8 cellular contexts compared by ENCODE assay signal in the genomic region with DNA sequence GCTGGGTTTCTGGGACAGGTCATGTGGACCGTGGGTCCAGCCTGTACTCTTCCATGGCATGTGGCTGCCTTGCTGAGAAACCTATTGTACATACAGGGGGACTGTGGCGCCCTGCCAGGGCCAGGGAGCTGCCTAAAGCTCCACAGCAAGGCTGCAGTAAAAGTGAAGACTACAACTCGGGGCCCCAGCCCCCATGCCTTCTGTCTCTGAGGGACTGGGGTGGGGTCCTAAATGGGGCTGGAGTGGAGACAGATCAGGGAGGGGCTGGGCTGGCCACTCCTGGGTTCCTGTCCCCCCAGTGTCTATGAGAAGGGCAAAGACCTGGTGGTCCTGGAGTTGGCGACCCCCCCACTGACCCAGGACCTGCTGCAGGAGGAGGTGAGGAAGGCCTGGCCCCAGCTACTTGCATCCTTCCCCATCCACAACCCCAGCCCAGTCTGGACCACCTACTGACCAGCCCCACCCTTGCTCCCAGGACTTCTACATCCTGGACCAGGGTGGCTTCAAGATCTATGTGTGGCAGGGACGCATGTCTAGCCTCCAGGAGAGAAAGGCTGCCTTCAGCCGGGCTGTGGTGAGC. TPM values are rescaled to one million over a fixed set of nuclear protein-coding genes. Genes with fewer than 3 reads are reported as not detected.
DNase-seq lines count a peak whose midpoint lies in the region; ATAC-seq and TF ChIP-seq lines count a peak whose summit lies in the region.

No MANE protein-coding gene starts in this region.

- TF ChIP-seq CTCF in MM.1S (IDR thresholded peaks at IDR 0.05; ENCODE audit: low read length) (no peak), right lobe of liver (IDR thresholded peaks at IDR 0.05) (no peak)

- H3K27me3 Mint-ChIP-seq in stimulated activated naive CD8-positive, alpha-beta T cell treated with anti-CD3 and anti-CD28 coated beads, Interleukin-15, amount 100 ng/mL, for 72 hours = no peaks in the 10 kb centered on the region

- H3K4me3 ChIP-seq in MM.1S (ENCODE audit: low read length) (no peak overlapping the region), adipocyte (ENCODE audit: low read length) (no peak overlapping the region), right lobe of liver (no peak overlapping the region)

- no peak for ATAC-seq in right lobe of liver
- ATAC-seq in stimulated activated naive CD8-positive, alpha-beta T cell treated with anti-CD3 and anti-CD28 coated beads, Interleukin-15, amount 100 ng/mL, for 72 hours = no peak
- no peak for ATAC-seq in HG03159 (IDR thresholded peaks at IDR 0.05; ENCODE audit: unreplicated experiment)

- H3F3A ChIP-seq in MM.1S (ENCODE audit: insufficient read depth, low read length) = 0 out of 2 replicates have a peak, but pooled peaks cover 5% of the 10 kb centered on the region

- no peak for TF ChIP-seq POLR2A in right lobe of liver (IDR thresholded peaks at IDR 0.05)

- no CpG with 5 or more reads among the region's 6 CpGs for WGBS in right lobe of liver (ENCODE audit: insufficient coverage, low coverage, low lambda C conversion rate, missing lambda C conversion rate)

- no peaks in the 10 kb centered on the region for H4K20me1 ChIP-seq in MM.1S (ENCODE audit: insufficient read depth, low read length)

- peak overlapping the region; percentile 95; the same call in 1 of the 2 replicates for H3K4me2 ChIP-seq in MM.1S (ENCODE audit: low read depth, low read length)

- H3K27ac ChIP-seq in MM.1S (ENCODE audit: low read length) (no peak overlapping the region), right lobe of liver (peak overlapping the region in 2 of 3 donors; percentile 80 to 84)

- H3K36me3 ChIP-seq in MM.1S (replicated peaks; ENCODE audit: insufficient read depth, low read length) (no peaks in the 10 kb centered on the region), adipocyte (ENCODE audit: control insufficient read depth, insufficient read depth, low read length, severe bottlenecking) (peaks cover 3% of the 10 kb centered on the region), right lobe of liver (no peaks in the 10 kb centered on the region)

- 0 out of 2 replicates have a peak overlapping the region, but pooled peaks have one; percentile 67 for H3K9ac ChIP-seq in MM.1S (ENCODE audit: low read length)
- peak overlapping the region; percentile 91 for H3K9ac ChIP-seq in adipocyte (ENCODE audit: low read length)

- H2AFZ ChIP-seq in MM.1S (ENCODE audit: low read length) = no peak overlapping the region

- DNase-seq in MM.1S = no peak
- DNase-seq in adipocyte (ENCODE audit: low read depth) = no peak
- DNase-seq in right lobe of liver = peak in 2 of 3 donors; percentile 35 to 58
- no peak for DNase-seq in stimulated activated naive CD8-positive, alpha-beta T cell treated with anti-CD3 and anti-CD28 coated beads, Interleukin-15, amount 100 ng/mL, for 72 hours
- no peak for DNase-seq in DMS114 treated with DMSO at 0.1 percent for 48 hours (lab: John Stamatoyannopoulos, UW; ENCODE audit: unreplicated experiment)
- no peak for DNase-seq in epidermal melanocyte (ENCODE audit: insufficient read length, low spot score)
- no peak for DNase-seq in NCI-H146 treated with DMSO at 0.1 percent for 48 hours (lab: John Stamatoyannopoulos, UW; ENCODE audit: unreplicated experiment)

- H3K9me3 ChIP-seq in MM.1S (replicated peaks; ENCODE audit: insufficient read depth, low read length) = no peaks in the 10 kb centered on the region
- H3K9me3 ChIP-seq in adipocyte (ENCODE audit: control insufficient read depth, low read length) = no peaks in the 10 kb centered on the region
- no peaks in the 10 kb centered on the region for H3K9me3 ChIP-seq in right lobe of liver

- H3K9me3 Mint-ChIP-seq in stimulated activated naive CD8-positive, alpha-beta T cell treated with anti-CD3 and anti-CD28 coated beads, Interleukin-15, amount 100 ng/mL, for 72 hours = no peaks in the 10 kb centered on the region

- H3K79me2 ChIP-seq in MM.1S (ENCODE audit: low read length) = no peaks in the 10 kb centered on the region

- H3K4me1 ChIP-seq in MM.1S (ENCODE audit: low read length) (peaks cover 29% of the 10 kb centered on the region), adipocyte (ENCODE audit: control insufficient read depth, insufficient read depth, low read length) (peaks cover 17% of the 10 kb centered on the region), right lobe of liver (peaks cover 0 to 7% (median 3%) of the 10 kb centered on the region in 4 donors)

- H3K9me2 ChIP-seq in MM.1S (replicated peaks; ENCODE audit: insufficient read depth, low read length) = no peaks in the 10 kb centered on the region

- H3K4me3 Mint-ChIP-seq in stimulated activated naive CD8-positive, alpha-beta T cell treated with anti-CD3 and anti-CD28 coated beads, Interleukin-15, amount 100 ng/mL, for 72 hours = peak overlapping the region; percentile 83

- H3K4me1 Mint-ChIP-seq in stimulated activated naive CD8-positive, alpha-beta T cell treated with anti-CD3 and anti-CD28 coated beads, Interleukin-15, amount 100 ng/mL, for 72 hours = peaks cover 67% of the 10 kb centered on the region

- intact Hi-C loops in right lobe of liver (cut with DNase I) = no loop called here

- H3K27ac Mint-ChIP-seq in stimulated activated naive CD8-positive, alpha-beta T cell treated with anti-CD3 and anti-CD28 coated beads, Interleukin-15, amount 100 ng/mL, for 72 hours = peak overlapping the region; percentile 90 to 95

- no peaks in the 10 kb centered on the region; the same call in 1 of the 2 replicates for H3K27me3 ChIP-seq in MM.1S (replicated peaks; ENCODE audit: insufficient read depth, low read length)
- H3K27me3 ChIP-seq in adipocyte (replicated peaks; ENCODE audit: control insufficient read depth, insufficient read depth, low read length) = no peaks in the 10 kb centered on the region
- H3K27me3 ChIP-seq in right lobe of liver = no peaks in the 10 kb centered on the region

RNA-seq across cellular contexts. Expression of a gene that starts 7.3 kb away (rescaled TPM):
- total RNA-seq in right lobe of liver = 1 to 10 TPM in 3 of 6 experiments, under 1 TPM in 3; 0.25 to 1.5 (median 0.97) TPM

RNA-seq across cellular contexts. Expression of a gene that starts 31.6 kb away (rescaled TPM):
- total RNA-seq in right lobe of liver = 10 to 100 TPM in 1 of 6 experiments, 1 to 10 TPM in 5; 6.5 to 10.2 (median 7.7) TPM

RNA-seq across cellular contexts. Expression of a gene that starts 41.1 kb away (rescaled TPM):
- under 1 TPM in 4 of 6 experiments, not detected in 2; 0.04 to 0.18 (median 0.15) TPM for total RNA-seq in right lobe of liver

Comparison
In these comparisons a context has a peak if more than half of its experiments do, and no peak if none do; other contexts are left out.
1. DNase-seq: peak in right lobe of liver (2 of 3); none in MM.1S (single experiment), adipocyte (single experiment), stimulated activated naive CD8-positive, alpha-beta T cell treated with anti-CD3 and anti-CD28 coated beads, Interleukin-15, amount 100 ng/mL, for 72 hours (0 of 2), DMS114 treated with DMSO at 0.1 percent for 48 hours (single experiment), epidermal melanocyte (single experiment) and NCI-H146 treated with DMSO at 0.1 percent for 48 hours (single experiment).